ENCODE assay signal across 26 cellular contexts in the genomic region with DNA sequence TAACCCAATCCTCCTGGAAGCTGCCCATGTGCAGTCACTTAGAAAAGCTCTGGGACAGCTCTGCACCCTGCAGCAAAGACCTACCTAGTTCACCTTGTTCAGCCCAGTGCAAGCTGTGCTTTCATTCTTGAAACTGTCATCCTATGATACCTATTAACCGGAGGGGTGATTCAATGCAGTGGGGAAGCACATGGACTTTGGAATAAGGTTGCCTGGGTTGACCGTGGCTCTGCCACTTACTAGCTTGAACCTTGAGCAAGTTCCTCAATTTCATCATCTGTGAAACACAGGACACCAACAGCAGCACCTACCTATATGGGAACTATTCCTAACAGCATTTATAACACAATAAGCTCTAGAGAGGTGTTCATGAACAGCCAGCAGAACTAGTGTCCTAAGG.
"Had no signal": no experiment of that assay in that cellular context is flagged by ENCODE, and none has a peak within 500 bp of the region (broad histone marks: within the 10 kb centered on the region; RNA-seq: fewer than 3 reads in every experiment).

No MANE protein-coding gene starts in this region.

- H3K4me3 Mint-ChIP-seq: activated CD8-positive, alpha-beta T cell treated with anti-CD3 and anti-CD28 coated beads, Interleukin-2, amount 10 ng/mL, durations not matched to agents 7 days and 5 days; activated naive CD8-positive, alpha-beta T cell treated with anti-CD3 and anti-CD28 coated beads for 36 hours; activated T-cell treated with anti-CD3 and anti-CD28 coated beads, Interleukin-2, amount 50 U/mL, for 24 hours; dendritic cell treated with granulocyte-macrophage colony-stimulating factor and Interleukin-4, amounts not matched to agents 40 ng/mL and 50 ng/mL, for 4 days; naive B cell; T-cell; T-helper 2 cell treated with Interferon-gamma antibody and Interleukin-4, amounts not matched to agents 5 μg/mL and 100 μg/mL, for 36 hours had no signal

- H3K27me3 ChIP-seq: heart right ventricle, sigmoid colon, thyroid gland, upper lobe of right lung had no signal

- H3K9me3 ChIP-seq: heart right ventricle, lower lobe of right lung, sigmoid colon, thyroid gland, upper lobe of right lung had no signal

- H3K36me3 Mint-ChIP-seq: naive B cell, T-cell had no signal

- H3K27ac Mint-ChIP-seq: activated CD8-positive, alpha-beta T cell treated with anti-CD3 and anti-CD28 coated beads, Interleukin-2, amount 10 ng/mL, durations not matched to agents 7 days and 5 days; activated naive CD8-positive, alpha-beta T cell treated with anti-CD3 and anti-CD28 coated beads for 36 hours; activated T-cell treated with anti-CD3 and anti-CD28 coated beads, Interleukin-2, amount 50 U/mL, for 24 hours; dendritic cell treated with granulocyte-macrophage colony-stimulating factor and Interleukin-4, amounts not matched to agents 40 ng/mL and 50 ng/mL, for 4 days; T-helper 2 cell treated with Interferon-gamma antibody and Interleukin-4, amounts not matched to agents 5 μg/mL and 100 μg/mL, for 36 hours had no signal

- H3K9me3 Mint-ChIP-seq: activated naive CD8-positive, alpha-beta T cell treated with anti-CD3 and anti-CD28 coated beads for 36 hours; activated T-cell treated with anti-CD3 and anti-CD28 coated beads, Interleukin-2, amount 50 U/mL, for 24 hours; dendritic cell treated with granulocyte-macrophage colony-stimulating factor and Interleukin-4, amounts not matched to agents 40 ng/mL and 50 ng/mL, for 4 days; T-cell; T-helper 2 cell treated with Interferon-gamma antibody and Interleukin-4, amounts not matched to agents 5 μg/mL and 100 μg/mL, for 36 hours had no signal

- H3K27ac ChIP-seq: heart right ventricle, lower lobe of right lung, sigmoid colon, thyroid gland, upper lobe of right lung, WERI-Rb-1 had no signal

- H3K27me3 Mint-ChIP-seq: activated naive CD8-positive, alpha-beta T cell treated with anti-CD3 and anti-CD28 coated beads for 36 hours; activated T-cell treated with anti-CD3 and anti-CD28 coated beads, Interleukin-2, amount 50 U/mL, for 24 hours; dendritic cell treated with granulocyte-macrophage colony-stimulating factor and Interleukin-4, amounts not matched to agents 40 ng/mL and 50 ng/mL, for 4 days; naive B cell; T-cell had no signal

- H3K4me1 ChIP-seq: upper lobe of right lung had no signal

- FAIRE-seq: endometrium, keratinocyte, TTC549 had no signal

- H3K4me3 ChIP-seq: heart right ventricle, lower lobe of right lung, sigmoid colon, thyroid gland, upper lobe of right lung had no signal

- ATAC-seq: activated CD8-positive, alpha-beta T cell treated with anti-CD3 and anti-CD28 coated beads, Interleukin-2, amount 10 ng/mL, durations not matched to agents 7 days and 5 days; heart right ventricle; lower lobe of right lung; T-cell; upper lobe of right lung had no signal

- H3K36me3 ChIP-seq: heart right ventricle, lower lobe of right lung, sigmoid colon, thyroid gland, upper lobe of right lung, WERI-Rb-1 had no signal

- DNase-seq: activated CD4-positive, alpha-beta T cell treated with anti-CD3 and anti-CD28 coated beads, Interleukin-2, amount 50 U/mL, for 1 hour; activated CD4-positive, CD25-positive, alpha-beta regulatory T cell treated with anti-CD3 and anti-CD28 coated beads, Interleukin-2, amount 50 U/mL, for 72 hours; activated CD8-positive, alpha-beta T cell treated with anti-CD3 and anti-CD28 coated beads, Interleukin-2, amount 10 ng/mL, durations not matched to agents 7 days and 5 days; activated naive CD4-positive, alpha-beta T cell treated with Interleukin-2 at 50 U/mL for 16 hours; activated naive CD8-positive, alpha-beta T cell treated with anti-CD3 and anti-CD28 coated beads for 36 hours; activated T-cell treated with anti-CD3 and anti-CD28 coated beads, Interleukin-2, amount 50 U/mL, for 24 hours; amniotic stem cell; effector CD4-positive, alpha-beta T cell; heart right ventricle; lower lobe of right lung; mesendoderm; naive B cell; occipital lobe; posterior cingulate gyrus; sigmoid colon; stimulated activated CD4-positive, alpha-beta T cell treated with anti-CD3 and anti-CD28 coated beads, Interleukin-4, amount 100 ng/mL, for 1 hour; stimulated activated naive CD4-positive, alpha-beta T cell; T-cell; thyroid gland; upper lobe of right lung; WERI-Rb-1 had no signal
